ENCODE assay signal across 36 cellular contexts in genomic region chr17:49467175-49467574, GRCh38. TPM values are rescaled to one million over a fixed set of nuclear protein-coding genes. Genes with fewer than 3 reads are reported as not detected.
"Had no signal": no experiment of that assay in that cellular context is flagged by ENCODE, and none has a peak within 500 bp of the region (broad histone marks: within the 10 kb centered on the region; RNA-seq: fewer than 3 reads in every experiment).

No MANE protein-coding gene starts in this region.

- H3K4me1 Mint-ChIP-seq: activated B cell treated with CpG ODN at 0.5 μM for 24 hours; activated CD4-positive, alpha-beta T cell treated with anti-CD3 and anti-CD28 coated beads, Interleukin-2, amount 10 ng/mL, durations not matched to agents 24 days and 14 days; activated naive CD8-positive, alpha-beta T cell treated with anti-CD3 and anti-CD28 coated beads for 36 hours; activated T-helper 17 cell treated with anti-CD3 and anti-CD28 coated beads, Interleukin-2, amount 50 U/mL, for 72 hours had no signal

- H3K4me3 Mint-ChIP-seq: activated B cell treated with CpG ODN at 0.5 μM for 24 hours; activated CD4-positive, alpha-beta memory T cell treated with anti-CD3 and anti-CD28 coated beads for 36 hours; activated CD4-positive, alpha-beta T cell treated with anti-CD3 and anti-CD28 coated beads, Interleukin-2, amount 10 ng/mL, durations not matched to agents 24 days and 14 days; activated CD8-positive, alpha-beta T cell treated with anti-CD3 and anti-CD28 coated beads for 36 hours; activated naive CD4-positive, alpha-beta T cell treated with anti-CD3 and anti-CD28 coated beads for 36 hours; activated naive CD8-positive, alpha-beta T cell treated with anti-CD3 and anti-CD28 coated beads for 36 hours; activated T-cell treated with anti-CD3 and anti-CD28 coated beads, Interleukin-2, amount 50 U/mL, for 4 hours; activated T-cell treated with anti-CD3 and anti-CD28 coated beads, Interleukin-2, amount 50 U/mL, for 72 hours; activated T-helper 1 cell treated with anti-CD3 and anti-CD28 coated beads, Interleukin-12 subunit alpha, Interleukin-12 subunit beta, Interleukin-2, Interleukin-4 antibody, amounts not matched to agents 30 ng/mL and 10 ng/mL and 1 ng/mL, durations not matched to agents 14 hours and 24 hours and 36 hours; activated T-helper 17 cell treated with anti-CD3 and anti-CD28 coated beads, Interleukin-2, amount 50 U/mL, for 72 hours; T-helper 1 cell treated with Interleukin-12 subunit alpha and Interleukin-12 subunit beta and Interleukin-4 antibody, amounts not matched to agents 30 μg/mL and 1 μg/mL, for 36 hours; T-helper 2 cell treated with Interferon-gamma antibody and Interleukin-4, amounts not matched to agents 5 μg/mL and 100 μg/mL, for 36 hours had no signal

- H3K4me3 ChIP-seq: adrenal gland, body of pancreas, breast epithelium had no signal

- H3K4me1 ChIP-seq: breast epithelium had no signal

- H3K9me3 Mint-ChIP-seq: activated CD4-positive, alpha-beta T cell treated with anti-CD3 and anti-CD28 coated beads, Interleukin-2, amount 10 ng/mL, durations not matched to agents 24 days and 14 days; activated T-helper 17 cell treated with anti-CD3 and anti-CD28 coated beads, Interleukin-2, amount 50 U/mL, for 72 hours had no signal

- H3K9me3 ChIP-seq: adrenal gland, body of pancreas had no signal

- H3K36me3 ChIP-seq: adrenal gland, brain microvascular endothelial cell, breast epithelium had no signal

- H3K27ac ChIP-seq: adrenal gland, body of pancreas, brain microvascular endothelial cell, breast epithelium, VCaP had no signal

- H3K27ac Mint-ChIP-seq: activated B cell treated with CpG ODN at 0.5 μM for 24 hours; activated CD4-positive, alpha-beta memory T cell treated with anti-CD3 and anti-CD28 coated beads for 36 hours; activated CD4-positive, alpha-beta T cell treated with anti-CD3 and anti-CD28 coated beads, Interleukin-2, amount 10 ng/mL, durations not matched to agents 24 days and 14 days; activated CD8-positive, alpha-beta T cell treated with anti-CD3 and anti-CD28 coated beads for 36 hours; activated naive CD4-positive, alpha-beta T cell treated with anti-CD3 and anti-CD28 coated beads for 36 hours; activated naive CD4-positive, alpha-beta T cell treated with anti-CD3 and anti-CD28 coated beads, Interleukin-2, amount 50 U/mL, for 72 hours; activated naive CD8-positive, alpha-beta T cell treated with anti-CD3 and anti-CD28 coated beads for 36 hours; activated T-cell treated with anti-CD3 and anti-CD28 coated beads, Interleukin-2, amount 50 U/mL, for 72 hours; activated T-helper 1 cell treated with anti-CD3 and anti-CD28 coated beads, Interleukin-12 subunit alpha, Interleukin-12 subunit beta, Interleukin-2, Interleukin-4 antibody, amounts not matched to agents 30 ng/mL and 10 ng/mL and 1 ng/mL, durations not matched to agents 14 hours and 24 hours and 36 hours; activated T-helper 17 cell treated with anti-CD3 and anti-CD28 coated beads, Interleukin-2, amount 50 U/mL, for 72 hours; T-helper 1 cell treated with Interleukin-12 subunit alpha and Interleukin-12 subunit beta and Interleukin-4 antibody, amounts not matched to agents 30 μg/mL and 1 μg/mL, for 36 hours; T-helper 2 cell treated with Interferon-gamma antibody and Interleukin-4, amounts not matched to agents 5 μg/mL and 100 μg/mL, for 36 hours had no signal

- ATAC-seq: activated CD8-positive, alpha-beta T cell treated with anti-CD3 and anti-CD28 coated beads for 36 hours; activated naive CD4-positive, alpha-beta T cell treated with anti-CD3 and anti-CD28 coated beads, Interleukin-2, amount 50 U/mL, for 72 hours; activated T-cell treated with anti-CD3 and anti-CD28 coated beads, Interleukin-2, amount 50 U/mL, for 4 hours; activated T-cell treated with anti-CD3 and anti-CD28 coated beads, Interleukin-2, amount 50 U/mL, for 72 hours; activated T-helper 17 cell treated with anti-CD3 and anti-CD28 coated beads, Interleukin-2, amount 50 U/mL, for 72 hours; body of pancreas had no signal

- H3K36me3 Mint-ChIP-seq: activated CD4-positive, alpha-beta memory T cell treated with anti-CD3 and anti-CD28 coated beads for 36 hours; activated naive CD8-positive, alpha-beta T cell treated with anti-CD3 and anti-CD28 coated beads for 36 hours had no signal

- DNase-seq: activated B cell treated with CpG ODN at 0.5 μM for 24 hours; activated CD4-positive, alpha-beta memory T cell treated with anti-CD3 and anti-CD28 coated beads for 36 hours; activated CD4-positive, alpha-beta T cell treated with anti-CD3 and anti-CD28 coated beads for 4 hours; activated CD4-positive, alpha-beta T cell treated with anti-CD3 and anti-CD28 coated beads, Interleukin-2, amount 10 ng/mL, durations not matched to agents 24 days and 14 days; activated CD4-positive, alpha-beta T cell treated with anti-CD3 and anti-CD28 coated beads, Interleukin-2, amount 50 U/mL, for 1 hour; activated CD4-positive, alpha-beta T cell treated with anti-CD3 and anti-CD28 coated beads, Interleukin-2, amount 50 U/mL, for 4 hours; activated CD4-positive, CD25-positive, alpha-beta regulatory T cell treated with anti-CD3 and anti-CD28 coated beads, Interleukin-2, amount 50 U/mL, for 72 hours; activated CD8-positive, alpha-beta memory T cell treated with anti-CD3 and anti-CD28 coated beads, Interleukin-2, amount 50 U/mL, for 4 hours; activated CD8-positive, alpha-beta T cell treated with anti-CD3 and anti-CD28 coated beads for 36 hours; activated effector memory CD4-positive, alpha-beta T cell treated with anti-CD3 and anti-CD28 coated beads, Interleukin-2, amount 50 U/mL, for 16 hours; activated gamma-delta T cell treated with Interleukin-2 at 50 U/mL for 16 hours; activated naive CD4-positive, alpha-beta T cell; activated naive CD4-positive, alpha-beta T cell treated with anti-CD3 and anti-CD28 coated beads for 36 hours; activated naive CD4-positive, alpha-beta T cell treated with anti-CD3 and anti-CD28 coated beads, Interleukin-2, amount 50 U/mL, for 16 hours; activated naive CD8-positive, alpha-beta T cell treated with anti-CD3 and anti-CD28 coated beads for 36 hours; activated T-cell treated with anti-CD3 and anti-CD28 coated beads for 4 hours; activated T-cell treated with anti-CD3 and anti-CD28 coated beads, Interleukin-2, amount 50 U/mL, for 1 hour; activated T-cell treated with anti-CD3 and anti-CD28 coated beads, Interleukin-2, amount 50 U/mL, for 4 hours; activated T-cell treated with anti-CD3 and anti-CD28 coated beads, Interleukin-2, amount 50 U/mL, for 72 hours; adrenal gland; amniotic stem cell; aorta; body of pancreas; brain microvascular endothelial cell; central memory CD4-positive, alpha-beta T cell; T-helper 1 cell; T-helper 2 cell; T-helper 9 cell had no signal

RNA-seq across cellular contexts. Expression of gene NGFR, which starts 27.9 kb away (rescaled TPM):
- total RNA-seq: activated CD4-positive, alpha-beta T cell treated with anti-CD3 and anti-CD28 coated beads, Interleukin-2, amount 10 ng/mL, durations not matched to agents 24 days and 14 days; activated CD8-positive, alpha-beta memory T cell treated with anti-CD3 and anti-CD28 coated beads for 36 hours; activated naive CD4-positive, alpha-beta T cell treated with anti-CD3 and anti-CD28 coated beads, Interleukin-2, amount 50 U/mL, for 72 hours had no signal
